2 cellular contexts compared by ENCODE assay signal in genomic region chr9:3858961-3859360, GRCh38.
A peak's percentile ranks its signal among the peaks of the same experiment; 100 is the strongest.
TF ChIP-seq lines count a peak whose summit lies in the region.

No MANE protein-coding gene starts in this region.

TF ChIP-seq in SK-N-SH, 30 proteins besides CTCF, POLR2A, EP300 and RAD21:
- TF ChIP-seq, protein P1, sequence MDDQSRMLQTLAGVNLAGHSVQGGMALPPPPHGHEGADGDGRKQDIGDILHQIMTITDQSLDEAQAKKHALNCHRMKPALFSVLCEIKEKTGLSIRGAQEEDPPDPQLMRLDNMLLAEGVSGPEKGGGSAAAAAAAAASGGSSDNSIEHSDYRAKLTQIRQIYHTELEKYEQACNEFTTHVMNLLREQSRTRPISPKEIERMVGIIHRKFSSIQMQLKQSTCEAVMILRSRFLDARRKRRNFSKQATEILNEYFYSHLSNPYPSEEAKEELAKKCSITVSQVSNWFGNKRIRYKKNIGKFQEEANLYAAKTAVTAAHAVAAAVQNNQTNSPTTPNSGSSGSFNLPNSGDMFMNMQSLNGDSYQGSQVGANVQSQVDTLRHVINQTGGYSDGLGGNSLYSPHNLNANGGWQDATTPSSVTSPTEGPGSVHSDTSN (IDR thresholded peaks at IDR 0.05) = peak; percentile 13; the same call in 1 of the 2 replicates
- TF ChIP-seq FOSL2 (IDR thresholded peaks at IDR 0.05; ENCODE audit: borderline replicate concordance, low read depth) = no peak
- no peak for TF ChIP-seq MXI1 (IDR thresholded peaks at IDR 0.05; ENCODE audit: low read depth, low read length)
- TF ChIP-seq FOXM1 (IDR thresholded peaks at IDR 0.05; ENCODE audit: low read depth) = no peak
- TF ChIP-seq NFIC (IDR thresholded peaks at IDR 0.05; ENCODE audit: borderline replicate concordance) = no peak
- 0 out of 2 replicates have a peak, but pooled peaks have one; percentile 10 for TF ChIP-seq JUND (IDR thresholded peaks at IDR 0.05)
- TF ChIP-seq TCF12 (IDR thresholded peaks at IDR 0.05) = no peak
TF ChIP-seq in SK-N-SH: peak in this region for 2.

TF ChIP-seq in SK-N-SH treated with all-trans-retinoic acid at 6 μM for 48 hours, 23 proteins besides CTCF, POLR2A, EP300 and RAD21:
- TF ChIP-seq ZFP30 (CRISPR knock-in tag; IDR thresholded peaks at IDR 0.05) = no peak
- TF ChIP-seq TSHZ2 (CRISPR knock-in tag; IDR thresholded peaks at IDR 0.05) = no peak
- no peak for TF ChIP-seq PATZ1 (CRISPR knock-in tag; IDR thresholded peaks at IDR 0.05; ENCODE audit: borderline replicate concordance)
- TF ChIP-seq, protein P2, sequence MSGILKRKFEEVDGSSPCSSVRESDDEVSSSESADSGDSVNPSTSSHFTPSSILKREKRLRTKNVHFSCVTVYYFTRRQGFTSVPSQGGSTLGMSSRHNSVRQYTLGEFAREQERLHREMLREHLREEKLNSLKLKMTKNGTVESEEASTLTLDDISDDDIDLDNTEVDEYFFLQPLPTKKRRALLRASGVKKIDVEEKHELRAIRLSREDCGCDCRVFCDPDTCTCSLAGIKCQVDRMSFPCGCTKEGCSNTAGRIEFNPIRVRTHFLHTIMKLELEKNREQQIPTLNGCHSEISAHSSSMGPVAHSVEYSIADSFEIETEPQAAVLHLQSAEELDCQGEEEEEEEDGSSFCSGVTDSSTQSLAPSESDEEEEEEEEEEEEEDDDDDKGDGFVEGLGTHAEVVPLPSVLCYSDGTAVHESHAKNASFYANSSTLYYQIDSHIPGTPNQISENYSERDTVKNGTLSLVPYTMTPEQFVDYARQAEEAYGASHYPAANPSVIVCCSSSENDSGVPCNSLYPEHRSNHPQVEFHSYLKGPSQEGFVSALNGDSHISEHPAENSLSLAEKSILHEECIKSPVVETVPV (CRISPR knock-in tag; IDR thresholded peaks at IDR 0.05) = no peak
- no peak for TF ChIP-seq GLIS3 (CRISPR knock-in tag; IDR thresholded peaks at IDR 0.05)
- TF ChIP-seq ARNTL (CRISPR knock-in tag; IDR thresholded peaks at IDR 0.05; ENCODE audit: borderline replicate concordance, low read depth) = no peak
